1 cellular context compared by ENCODE assay signal in the genomic region with DNA sequence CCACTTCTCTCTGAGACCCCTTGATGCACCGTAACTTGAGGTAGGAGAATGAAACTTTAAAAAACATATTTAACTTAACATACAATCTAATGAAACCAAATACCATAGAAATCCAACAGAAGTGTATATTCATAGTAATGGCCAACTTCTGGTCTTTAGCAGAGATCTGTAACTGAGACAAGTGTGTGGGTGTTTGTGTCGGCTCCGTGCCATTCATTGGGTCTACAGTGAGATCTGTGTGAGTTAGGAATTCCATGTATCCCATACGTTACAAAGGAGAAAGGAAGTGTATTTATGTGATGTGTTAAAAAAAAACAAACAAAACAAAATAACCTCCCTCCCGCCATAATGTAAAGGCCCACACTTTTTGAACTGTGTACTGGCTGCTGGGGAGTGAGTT.
TF ChIP-seq lines count a peak whose summit lies in the region.

No MANE protein-coding gene starts in this region.

TF ChIP-seq in GM23338, 12 proteins besides CTCF, POLR2A, EP300 and RAD21:
- TF ChIP-seq, protein P1, sequence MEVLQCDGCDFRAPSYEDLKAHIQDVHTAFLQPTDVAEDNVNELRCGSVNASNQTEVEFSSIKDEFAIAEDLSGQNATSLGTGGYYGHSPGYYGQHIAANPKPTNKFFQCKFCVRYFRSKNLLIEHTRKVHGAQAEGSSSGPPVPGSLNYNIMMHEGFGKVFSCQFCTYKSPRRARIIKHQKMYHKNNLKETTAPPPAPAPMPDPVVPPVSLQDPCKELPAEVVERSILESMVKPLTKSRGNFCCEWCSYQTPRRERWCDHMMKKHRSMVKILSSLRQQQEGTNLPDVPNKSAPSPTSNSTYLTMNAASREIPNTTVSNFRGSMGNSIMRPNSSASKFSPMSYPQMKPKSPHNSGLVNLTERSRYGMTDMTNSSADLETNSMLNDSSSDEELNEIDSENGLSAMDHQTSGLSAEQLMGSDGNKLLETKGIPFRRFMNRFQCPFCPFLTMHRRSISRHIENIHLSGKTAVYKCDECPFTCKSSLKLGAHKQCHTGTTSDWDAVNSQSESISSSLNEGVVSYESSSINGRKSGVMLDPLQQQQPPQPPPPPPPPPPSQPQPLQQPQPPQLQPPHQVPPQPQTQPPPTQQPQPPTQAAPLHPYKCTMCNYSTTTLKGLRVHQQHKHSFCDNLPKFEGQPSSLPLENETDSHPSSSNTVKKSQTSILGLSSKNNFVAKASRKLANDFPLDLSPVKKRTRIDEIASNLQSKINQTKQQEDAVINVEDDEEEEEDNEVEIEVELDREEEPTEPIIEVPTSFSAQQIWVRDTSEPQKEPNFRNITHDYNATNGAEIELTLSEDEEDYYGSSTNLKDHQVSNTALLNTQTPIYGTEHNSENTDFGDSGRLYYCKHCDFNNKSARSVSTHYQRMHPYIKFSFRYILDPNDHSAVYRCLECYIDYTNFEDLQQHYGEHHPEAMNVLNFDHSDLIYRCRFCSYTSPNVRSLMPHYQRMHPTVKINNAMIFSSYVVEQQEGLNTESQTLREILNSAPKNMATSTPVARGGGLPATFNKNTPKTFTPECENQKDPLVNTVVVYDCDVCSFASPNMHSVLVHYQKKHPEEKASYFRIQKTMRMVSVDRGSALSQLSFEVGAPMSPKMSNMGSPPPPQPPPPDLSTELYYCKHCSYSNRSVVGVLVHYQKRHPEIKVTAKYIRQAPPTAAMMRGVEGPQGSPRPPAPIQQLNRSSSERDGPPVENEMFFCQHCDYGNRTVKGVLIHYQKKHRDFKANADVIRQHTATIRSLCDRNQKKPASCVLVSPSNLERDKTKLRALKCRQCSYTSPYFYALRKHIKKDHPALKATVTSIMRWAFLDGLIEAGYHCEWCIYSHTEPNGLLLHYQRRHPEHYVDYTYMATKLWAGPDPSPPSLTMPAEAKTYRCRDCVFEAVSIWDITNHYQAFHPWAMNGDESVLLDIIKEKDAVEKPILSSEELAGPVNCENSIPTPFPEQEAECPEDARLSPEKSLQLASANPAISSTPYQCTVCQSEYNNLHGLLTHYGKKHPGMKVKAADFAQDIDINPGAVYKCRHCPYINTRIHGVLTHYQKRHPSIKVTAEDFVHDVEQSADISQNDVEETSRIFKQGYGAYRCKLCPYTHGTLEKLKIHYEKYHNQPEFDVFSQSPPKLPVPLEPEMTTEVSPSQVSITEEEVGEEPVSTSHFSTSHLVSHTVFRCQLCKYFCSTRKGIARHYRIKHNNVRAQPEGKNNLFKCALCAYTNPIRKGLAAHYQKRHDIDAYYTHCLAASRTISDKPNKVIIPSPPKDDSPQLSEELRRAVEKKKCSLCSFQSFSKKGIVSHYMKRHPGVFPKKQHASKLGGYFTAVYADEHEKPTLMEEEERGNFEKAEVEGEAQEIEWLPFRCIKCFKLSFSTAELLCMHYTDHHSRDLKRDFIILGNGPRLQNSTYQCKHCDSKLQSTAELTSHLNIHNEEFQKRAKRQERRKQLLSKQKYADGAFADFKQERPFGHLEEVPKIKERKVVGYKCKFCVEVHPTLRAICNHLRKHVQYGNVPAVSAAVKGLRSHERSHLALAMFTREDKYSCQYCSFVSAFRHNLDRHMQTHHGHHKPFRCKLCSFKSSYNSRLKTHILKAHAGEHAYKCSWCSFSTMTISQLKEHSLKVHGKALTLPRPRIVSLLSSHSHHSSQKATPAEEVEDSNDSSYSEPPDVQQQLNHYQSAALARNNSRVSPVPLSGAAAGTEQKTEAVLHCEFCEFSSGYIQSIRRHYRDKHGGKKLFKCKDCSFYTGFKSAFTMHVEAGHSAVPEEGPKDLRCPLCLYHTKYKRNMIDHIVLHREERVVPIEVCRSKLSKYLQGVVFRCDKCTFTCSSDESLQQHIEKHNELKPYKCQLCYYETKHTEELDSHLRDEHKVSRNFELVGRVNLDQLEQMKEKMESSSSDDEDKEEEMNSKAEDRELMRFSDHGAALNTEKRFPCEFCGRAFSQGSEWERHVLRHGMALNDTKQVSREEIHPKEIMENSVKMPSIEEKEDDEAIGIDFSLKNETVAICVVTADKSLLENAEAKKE (CRISPR knock-in tag; IDR thresholded peaks at IDR 0.05) = no peak
- TF ChIP-seq, protein P2, sequence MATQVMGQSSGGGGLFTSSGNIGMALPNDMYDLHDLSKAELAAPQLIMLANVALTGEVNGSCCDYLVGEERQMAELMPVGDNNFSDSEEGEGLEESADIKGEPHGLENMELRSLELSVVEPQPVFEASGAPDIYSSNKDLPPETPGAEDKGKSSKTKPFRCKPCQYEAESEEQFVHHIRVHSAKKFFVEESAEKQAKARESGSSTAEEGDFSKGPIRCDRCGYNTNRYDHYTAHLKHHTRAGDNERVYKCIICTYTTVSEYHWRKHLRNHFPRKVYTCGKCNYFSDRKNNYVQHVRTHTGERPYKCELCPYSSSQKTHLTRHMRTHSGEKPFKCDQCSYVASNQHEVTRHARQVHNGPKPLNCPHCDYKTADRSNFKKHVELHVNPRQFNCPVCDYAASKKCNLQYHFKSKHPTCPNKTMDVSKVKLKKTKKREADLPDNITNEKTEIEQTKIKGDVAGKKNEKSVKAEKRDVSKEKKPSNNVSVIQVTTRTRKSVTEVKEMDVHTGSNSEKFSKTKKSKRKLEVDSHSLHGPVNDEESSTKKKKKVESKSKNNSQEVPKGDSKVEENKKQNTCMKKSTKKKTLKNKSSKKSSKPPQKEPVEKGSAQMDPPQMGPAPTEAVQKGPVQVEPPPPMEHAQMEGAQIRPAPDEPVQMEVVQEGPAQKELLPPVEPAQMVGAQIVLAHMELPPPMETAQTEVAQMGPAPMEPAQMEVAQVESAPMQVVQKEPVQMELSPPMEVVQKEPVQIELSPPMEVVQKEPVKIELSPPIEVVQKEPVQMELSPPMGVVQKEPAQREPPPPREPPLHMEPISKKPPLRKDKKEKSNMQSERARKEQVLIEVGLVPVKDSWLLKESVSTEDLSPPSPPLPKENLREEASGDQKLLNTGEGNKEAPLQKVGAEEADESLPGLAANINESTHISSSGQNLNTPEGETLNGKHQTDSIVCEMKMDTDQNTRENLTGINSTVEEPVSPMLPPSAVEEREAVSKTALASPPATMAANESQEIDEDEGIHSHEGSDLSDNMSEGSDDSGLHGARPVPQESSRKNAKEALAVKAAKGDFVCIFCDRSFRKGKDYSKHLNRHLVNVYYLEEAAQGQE (IDR thresholded peaks at IDR 0.05; ENCODE audit: unreplicated experiment) = no peak
TF ChIP-seq in GM23338: peak in this region for 0.
